In genomic region chr17:39953471-39953888, GRCh38 we compare ENCODE assay signal across 8 cellular contexts. TPM values are rescaled to one million over a fixed set of nuclear protein-coding genes. Genes with fewer than 3 reads are reported as not detected.
DNase-seq lines count a peak whose midpoint lies in the region; ATAC-seq and TF ChIP-seq lines count a peak whose summit lies in the region.

No MANE protein-coding gene starts in this region.

- H3K27ac ChIP-seq in OCI-LY1 (ENCODE audit: low read depth, low read length, poor library complexity, severe bottlenecking) = peak overlapping the region; percentile 14
- H3K27ac ChIP-seq in endodermal cell (ENCODE audit: low read depth, low read length) = no peak overlapping the region
- peak overlapping the region; percentile 71 for H3K27ac ChIP-seq in parathyroid adenoma
- H3K27ac ChIP-seq in foreskin keratinocyte = no peak overlapping the region

- no peaks in the 10 kb centered on the region for H3K79me2 ChIP-seq in OCI-LY1 (ENCODE audit: insufficient read depth, low read length)
- H3K79me2 ChIP-seq in parathyroid adenoma = no peaks in the 10 kb centered on the region

- H3K36me3 ChIP-seq in Caco-2 (ENCODE audit: control insufficient read depth, insufficient read depth, low read length) (no peaks in the 10 kb centered on the region), OCI-LY1 (ENCODE audit: insufficient read depth, low read length) (no peaks in the 10 kb centered on the region), endodermal cell (ENCODE audit: control insufficient read depth, insufficient read depth, low read length) (no peaks in the 10 kb centered on the region), parathyroid adenoma (ENCODE audit: control insufficient read depth, insufficient read depth, low read length) (no peaks in the 10 kb centered on the region)

- H3F3A ChIP-seq in OCI-LY1 (ENCODE audit: insufficient read depth, low read length) = no peaks in the 10 kb centered on the region

- no peak overlapping the region for H2AFZ ChIP-seq in OCI-LY1 (ENCODE audit: low read length)
- H2AFZ ChIP-seq in parathyroid adenoma = peak overlapping the region; percentile 97

- no peaks in the 10 kb centered on the region for H3K27me3 ChIP-seq in Caco-2 (replicated peaks; ENCODE audit: control insufficient read depth, insufficient read depth, low read length)
- no peaks in the 10 kb centered on the region for H3K27me3 ChIP-seq in OCI-LY1 (ENCODE audit: insufficient read depth, low read length)
- peaks cover 10% of the 10 kb centered on the region for H3K27me3 ChIP-seq in endodermal cell (ENCODE audit: control insufficient read depth, insufficient read depth, low read length, poor library complexity, severe bottlenecking)
- no peaks in the 10 kb centered on the region for H3K27me3 ChIP-seq in parathyroid adenoma (ENCODE audit: control insufficient read depth, insufficient read depth, low read length)
- peaks cover 5% of the 10 kb centered on the region for H3K27me3 ChIP-seq in foreskin keratinocyte

- CTCF ChIA-PET in Caco-2 (lab: Charles Lee) = interaction anchor here (0.6 to 1.9 kb wide), 4 partner anchors 27 to 332 kb away, joined by 3 to 10 read pairs (median 6); partner anchors contain the start of gene PSMD3

- POLR2A ChIA-PET in Caco-2 (lab: Charles Lee) = interaction anchor here (0.6 to 1.1 kb wide), 4 partner anchors 16 to 33 kb away, joined by 3 to 14 read pairs (median 4); partner anchors contain the start of genes LRRC3C, ORMDL3 and PSMD3

- H3K9ac ChIP-seq in OCI-LY1 (ENCODE audit: low read length) = peak overlapping the region; percentile 66
- H3K9ac ChIP-seq in endodermal cell (ENCODE audit: extremely low read depth, low read length, poor library complexity, severe bottlenecking) = no peak overlapping the region
- no peak overlapping the region for H3K9ac ChIP-seq in parathyroid adenoma

- H3K4me1 ChIP-seq in Caco-2 (peaks cover 10% of the 10 kb centered on the region; the same call in 1 of the 2 replicates), OCI-LY1 (ENCODE audit: insufficient read depth, low read length, severe bottlenecking) (peaks cover 21% of the 10 kb centered on the region), endodermal cell (ENCODE audit: control insufficient read depth, insufficient read depth, low read length) (no peaks in the 10 kb centered on the region), parathyroid adenoma (peaks cover 8% of the 10 kb centered on the region), foreskin keratinocyte (no peaks in the 10 kb centered on the region)

- no peak for ATAC-seq in foreskin keratinocyte

- no peak for TF ChIP-seq CTCF in Caco-2 (IDR thresholded peaks at IDR 0.05; ENCODE audit: insufficient read depth in 1 of 2, low read depth in 1 of 2, low read length in 1 of 2, severe bottlenecking in 1 of 2, unreplicated experiment in 1 of 2)
- no peak for TF ChIP-seq CTCF in OCI-LY1 (IDR thresholded peaks at IDR 0.05; ENCODE audit: low read length)
- TF ChIP-seq CTCF in endodermal cell (conservative IDR thresholded peaks at IDR 0.05) = no peak
- TF ChIP-seq CTCF in parathyroid adenoma (IDR thresholded peaks at IDR 0.05) = no peak
- TF ChIP-seq CTCF in foreskin keratinocyte (conservative IDR thresholded peaks at IDR 0.05) = no peak

- H3K4me3 ChIP-seq in Caco-2 (ENCODE audit: low read depth, low read length) = peak overlapping the region; percentile 22
- peak overlapping the region; percentile 63 for H3K4me3 ChIP-seq in OCI-LY1 (ENCODE audit: low read depth, low read length, poor library complexity, severe bottlenecking)
- H3K4me3 ChIP-seq in endodermal cell (ENCODE audit: low read length) = peak overlapping the region; percentile 83
- peak overlapping the region; percentile 54 for H3K4me3 ChIP-seq in parathyroid adenoma (ENCODE audit: low read depth, low read length)

- peak overlapping the region; percentile 75 for H3K27ac Mint-ChIP-seq in Caco-2 (ENCODE audit: unreplicated experiment)
- peak overlapping the region; percentile 95 for H3K27ac Mint-ChIP-seq in endodermal cell

- 23 to 29% methylated on average over 8 to 9 of the region's 9 CpGs for WGBS in endodermal cell (ENCODE audit: insufficient coverage in 1 of 2, insufficient read length in 1 of 2), 2 experiments

- no peak for DNase-seq in Caco-2
- no peak for DNase-seq in endodermal cell
- no peak for DNase-seq in foreskin keratinocyte
- DNase-seq in mucosa of gallbladder (ENCODE audit: low spot score) = no peak
- no peak for DNase-seq in activated gamma-delta T cell (lab: John Stamatoyannopoulos, UW)
- no peak for DNase-seq in NCI-H2029 treated with DMSO at 0.1 percent for 48 hours (lab: John Stamatoyannopoulos, UW)

- no peaks in the 10 kb centered on the region for H3K9me3 ChIP-seq in Caco-2
- no peaks in the 10 kb centered on the region for H3K9me3 ChIP-seq in OCI-LY1 (ENCODE audit: low read length)
- no peaks in the 10 kb centered on the region for H3K9me3 ChIP-seq in endodermal cell (ENCODE audit: control insufficient read depth, low read length)
- no peaks in the 10 kb centered on the region for H3K9me3 ChIP-seq in parathyroid adenoma (ENCODE audit: control insufficient read depth, low read length)

- H3K4me3 Mint-ChIP-seq in Caco-2 (ENCODE audit: unreplicated experiment) (peak overlapping the region; percentile 71), endodermal cell (peak overlapping the region; percentile 68)

- H3K4me1 Mint-ChIP-seq in Caco-2 (ENCODE audit: low read depth, unreplicated experiment) (peaks cover 8% of the 10 kb centered on the region), endodermal cell (peaks cover 7% of the 10 kb centered on the region)

- intact Hi-C loops in Caco-2 (cut with micrococcal nuclease; ENCODE audit: unreplicated experiment) = no loop called here

- H3K9me3 Mint-ChIP-seq in Caco-2 (ENCODE audit: unreplicated experiment) (no peaks in the 10 kb centered on the region), endodermal cell (no peaks in the 10 kb centered on the region)

- H3K27me3 Mint-ChIP-seq in Caco-2 (ENCODE audit: insufficient read depth, unreplicated experiment) (no peaks in the 10 kb centered on the region), endodermal cell (ENCODE audit: insufficient read depth) (peaks cover 26% of the 10 kb centered on the region)

- H3K36me3 Mint-ChIP-seq in Caco-2 (ENCODE audit: insufficient read depth, unreplicated experiment) (no peaks in the 10 kb centered on the region), endodermal cell (ENCODE audit: low read depth) (no peaks in the 10 kb centered on the region)

- BruUV-seq in Caco-2 (replicated peaks; lab: Mats Ljungman, UMichigan) = no TSS peak

- no peaks in the 10 kb centered on the region for H4K20me1 ChIP-seq in OCI-LY1 (ENCODE audit: insufficient read depth, low read length)

- no peaks in the 10 kb centered on the region for H3K9me2 ChIP-seq in OCI-LY1 (ENCODE audit: low read depth, low read length)

- H3K4me2 ChIP-seq in OCI-LY1 (ENCODE audit: low read length) = peak overlapping the region; percentile 74
- H3K4me2 ChIP-seq in parathyroid adenoma (ENCODE audit: low read length) = peak overlapping the region; percentile 73

RNA-seq across cellular contexts. Expression of gene GSDMA, which starts 9.3 kb away (rescaled TPM):
- not detected in 2 replicates for total RNA-seq in Caco-2 (2022)
- total RNA-seq in endodermal cell = not detected
- not detected for polyA plus RNA-seq in endodermal cell (2013, experiment 1 of 2)
- polyA plus RNA-seq in endodermal cell (2013, experiment 2 of 2) = not detected
- total RNA-seq in foreskin keratinocyte = 3.6 and 4.3 TPM in 2 replicates
- 2.5 and 2.8 TPM in 2 replicates for polyA plus RNA-seq in foreskin keratinocyte
- total RNA-seq in mucosa of gallbladder = not detected

RNA-seq across cellular contexts. Expression of gene LRRC3C, which starts 25.9 kb away (rescaled TPM):
- total RNA-seq in Caco-2 (2022) (not detected in 2 replicates), endodermal cell (not detected), foreskin keratinocyte (not detected in 2 replicates), mucosa of gallbladder (not detected)
- not detected for polyA plus RNA-seq in endodermal cell (2013, experiment 1 of 2)
- polyA plus RNA-seq in endodermal cell (2013, experiment 2 of 2) = not detected
- not detected in 2 replicates for polyA plus RNA-seq in foreskin keratinocyte

RNA-seq across cellular contexts. Expression of gene ORMDL3, which starts 26.1 kb away (rescaled TPM):
- total RNA-seq in Caco-2 (2022) (70.6 and 75.2 TPM in 2 replicates), endodermal cell (10 to 100 TPM; 77.7 to 83.8 TPM), foreskin keratinocyte (40.1 and 40.7 TPM in 2 replicates), mucosa of gallbladder (73.6 TPM)
- polyA plus RNA-seq in endodermal cell (2013, experiment 1 of 2) = 56.1 TPM
- polyA plus RNA-seq in endodermal cell (2013, experiment 2 of 2) = 46.6 TPM
- polyA plus RNA-seq in foreskin keratinocyte = 31.2 and 31.3 TPM in 2 replicates

RNA-seq across cellular contexts. Expression of gene PSMD3, which starts 27.1 kb away (rescaled TPM):
- 179 and 195 TPM in 2 replicates for total RNA-seq in Caco-2 (2022)
- 100 to 1,000 TPM; 152 to 164 TPM for total RNA-seq in endodermal cell
- 142 TPM for polyA plus RNA-seq in endodermal cell (2013, experiment 1 of 2)
- 132 TPM for polyA plus RNA-seq in endodermal cell (2013, experiment 2 of 2)
- total RNA-seq in foreskin keratinocyte = 160 and 182 TPM in 2 replicates
- 172 and 186 TPM in 2 replicates for polyA plus RNA-seq in foreskin keratinocyte
- total RNA-seq in mucosa of gallbladder = 69.5 TPM

RNA-seq across cellular contexts. Expression of gene GSDMB, which starts 35.0 kb away (rescaled TPM):
- total RNA-seq in Caco-2 (2022) (8.0 TPM in 2 replicates), endodermal cell (10 to 100 TPM; 16.6 to 30.9 TPM), foreskin keratinocyte (3.4 and 3.9 TPM in 2 replicates), mucosa of gallbladder (26.9 TPM)
- 18.9 TPM for polyA plus RNA-seq in endodermal cell (2013, experiment 1 of 2)
- polyA plus RNA-seq in endodermal cell (2013, experiment 2 of 2) = 17.6 TPM
- polyA plus RNA-seq in foreskin keratinocyte = 3.2 and 3.6 TPM in 2 replicates

Comparison
In these comparisons a context has a peak if more than half of its experiments do, and no peak if none do; other contexts are left out.
1. H3K4me3 ChIP-seq: peak in every context shown above with its lines; median percentile 83 in endodermal cell; 63 in OCI-LY1; 54 in parathyroid adenoma; 22 in Caco-2.
2. H3K27ac ChIP-seq: peak in OCI-LY1 (single experiment) and parathyroid adenoma (single experiment); none in endodermal cell (single experiment) and foreskin keratinocyte (single experiment).